In genomic region chr18:55405655-55406373, GRCh38 we compare ENCODE assay signal across 8 cellular contexts.
DNase-seq lines count a peak whose midpoint lies in the region; ATAC-seq and TF ChIP-seq lines count a peak whose summit lies in the region.

No MANE protein-coding gene starts in this region.

- H3K4me3 ChIP-seq in left ventricle myocardium inferior (peak overlapping the region; percentile 24), skeletal muscle satellite cell (ENCODE audit: low read length) (peak overlapping the region; percentile 68)

- peak; percentile 42 for TF ChIP-seq CTCF in left ventricle myocardium inferior (IDR thresholded peaks at IDR 0.05; ENCODE audit: borderline replicate concordance)

- H3K9me3 ChIP-seq in left ventricle myocardium inferior (replicated peaks) (no peaks in the 10 kb centered on the region), skeletal muscle satellite cell (replicated peaks; ENCODE audit: low read length) (no peaks in the 10 kb centered on the region)

- no peak for ATAC-seq in HG03280 (IDR thresholded peaks at IDR 0.05; ENCODE audit: unreplicated experiment)

- H3K4me1 ChIP-seq in left ventricle myocardium inferior (peaks cover 50% of the 10 kb centered on the region), skeletal muscle satellite cell (ENCODE audit: control insufficient read depth, insufficient read depth, low read length) (peaks cover 55% of the 10 kb centered on the region)

- H3K27ac ChIP-seq in angular gyrus (ENCODE audit: low read depth, low read length) (peak overlapping the region; percentile 98), left ventricle myocardium inferior (replicated peaks) (peak overlapping the region; percentile 81)

- H3K36me3 ChIP-seq in left ventricle myocardium inferior (no peaks in the 10 kb centered on the region), skeletal muscle satellite cell (ENCODE audit: insufficient read depth, low read length) (no peaks in the 10 kb centered on the region)

- H3K9ac ChIP-seq in skeletal muscle satellite cell (ENCODE audit: low read depth, low read length), result peak overlapping the region; percentile 76

- DNase-seq in GM04503 (ENCODE audit: low read depth) (peak; percentile 44), NCI-H2081 treated with DMSO at 0.1 percent for 48 hours (lab: John Stamatoyannopoulos, UW) (peak; percentile 75), left ventricle myocardium inferior (peak; percentile 87), 8988T (no peak)
- DNase-seq in activated effector memory CD4-positive, alpha-beta T cell treated with Interleukin-2 at 50 U/mL for 16 hours, result no peak

- intact Hi-C loops in left ventricle myocardium inferior (cut with micrococcal nuclease), result loop anchor here (10.0 kb wide), 2 partner anchors 61 to 171 kb away; no protein-coding TSS in a partner anchor

- no peaks in the 10 kb centered on the region for H3K27me3 ChIP-seq in left ventricle myocardium inferior (ENCODE audit: low read depth)
- no peaks in the 10 kb centered on the region for H3K27me3 ChIP-seq in skeletal muscle satellite cell (ENCODE audit: control insufficient read depth, insufficient read depth, low read length)

- peak overlapping the region; percentile 89 for H3K4me2 ChIP-seq in skeletal muscle satellite cell (ENCODE audit: low read length)

Comparison
In these comparisons a context has a peak if more than half of its experiments do, and no peak if none do; other contexts are left out.
1. DNase-seq: peak in GM04503 (single experiment), NCI-H2081 treated with DMSO at 0.1 percent for 48 hours (single experiment) and left ventricle myocardium inferior (single experiment); none in activated effector memory CD4-positive, alpha-beta T cell treated with Interleukin-2 at 50 U/mL for 16 hours (single experiment) and 8988T (single experiment).